In genomic region chr6:4610256-4610655, GRCh38 we compare ENCODE assay signal across 13 cellular contexts.
DNase-seq lines count a peak whose midpoint lies in the region; ATAC-seq lines count a peak whose summit lies in the region.
"Had no signal": no experiment of that assay in that cellular context is flagged by ENCODE, and none has a peak within 500 bp of the region (broad histone marks: within the 10 kb centered on the region; RNA-seq: fewer than 3 reads in every experiment).

No MANE protein-coding gene starts in this region.

- ATAC-seq in natural killer cell treated with Interleukin-12 subunit alpha and Interleukin-12 subunit beta and Interleukin-15 and Interleukin-18, amount 100 ng/mL, for 72 hours: no peak
- ATAC-seq in GM21576 (IDR thresholded peaks at IDR 0.05; ENCODE audit: unreplicated experiment): no peak
- ATAC-seq: A549, pancreas had no signal

- H3K4me3 Mint-ChIP-seq in natural killer cell treated with Interleukin-12 subunit alpha and Interleukin-12 subunit beta and Interleukin-15 and Interleukin-18, amount 100 ng/mL, for 72 hours: peak overlapping the region; percentile 52
- H3K4me3 Mint-ChIP-seq: activated CD4-positive, alpha-beta T cell treated with anti-CD3 and anti-CD28 coated beads, Interleukin-2, amount 10 ng/mL, durations not matched to agents 7 days and 5 days had no signal

- H3K27ac Mint-ChIP-seq in natural killer cell treated with Interleukin-12 subunit alpha and Interleukin-12 subunit beta and Interleukin-15 and Interleukin-18, amount 100 ng/mL, for 72 hours: peak overlapping the region in 1 of 2 donors; percentile 85
- H3K27ac Mint-ChIP-seq: activated CD4-positive, alpha-beta T cell treated with anti-CD3 and anti-CD28 coated beads, Interleukin-2, amount 10 ng/mL, durations not matched to agents 7 days and 5 days had no signal

- no peaks in the 10 kb centered on the region for H3K79me2 ChIP-seq in ACC112 (ENCODE audit: control insufficient read depth, insufficient read depth, low read length, unreplicated experiment)

- peak; percentile 89 for DNase-seq in RPMI7951 (ENCODE audit: low read depth)
- peak; percentile 24 for DNase-seq in fibroblast of the conjunctiva (ENCODE audit: low read depth)
- DNase-seq in natural killer cell treated with Interleukin-12 subunit alpha and Interleukin-12 subunit beta and Interleukin-15 and Interleukin-18, amount 100 ng/mL, for 72 hours (ENCODE audit: low spot score): no peak
- no peak for DNase-seq in HPDE6-E6E7 (ENCODE audit: extremely low spot score)
- no peak for DNase-seq in NCI-H446 treated with DMSO at 0.1 percent for 48 hours (lab: John Stamatoyannopoulos, UW)
- DNase-seq in activated CD8-positive, alpha-beta memory T cell treated with anti-CD3 and anti-CD28 coated beads, Interleukin-2, amount 50 U/mL, for 48 hours: no peak
- DNase-seq: activated CD4-positive, alpha-beta T cell treated with anti-CD3 and anti-CD28 coated beads, Interleukin-2, amount 10 ng/mL, durations not matched to agents 7 days and 5 days; NCI-H2227 treated with DMSO at 0.1 percent for 48 hours; pancreas had no signal

- peak overlapping the region; percentile 75 for H2AFZ ChIP-seq in ACC112 (ENCODE audit: low read length, unreplicated experiment)

- peaks cover 2% of the 10 kb centered on the region for H3K9me3 Mint-ChIP-seq in natural killer cell treated with Interleukin-12 subunit alpha and Interleukin-12 subunit beta and Interleukin-15 and Interleukin-18, amount 100 ng/mL, for 72 hours
- H3K9me3 Mint-ChIP-seq: activated CD4-positive, alpha-beta T cell treated with anti-CD3 and anti-CD28 coated beads, Interleukin-2, amount 10 ng/mL, durations not matched to agents 7 days and 5 days had no signal

- peak overlapping the region; percentile 35; the same call in 1 of the 2 replicates for H3K27ac ChIP-seq in ACC112 (ENCODE audit: low read depth, low read length)
- H3K27ac ChIP-seq: A549, pancreas had no signal

- H3K4me1 ChIP-seq in ACC112 (ENCODE audit: control insufficient read depth, insufficient read depth, low read length, unreplicated experiment): peaks cover 22% of the 10 kb centered on the region
- H3K4me1 ChIP-seq: A549, pancreas had no signal

- peaks cover 71 to 74% of the 10 kb centered on the region in 2 donors for H3K4me1 Mint-ChIP-seq in natural killer cell treated with Interleukin-12 subunit alpha and Interleukin-12 subunit beta and Interleukin-15 and Interleukin-18, amount 100 ng/mL, for 72 hours (ENCODE audit: low read depth in 2 of 2)

- H3K27me3 Mint-ChIP-seq in natural killer cell treated with Interleukin-12 subunit alpha and Interleukin-12 subunit beta and Interleukin-15 and Interleukin-18, amount 100 ng/mL, for 72 hours: peaks cover 4 to 6% of the 10 kb centered on the region in 2 donors

- peak overlapping the region; percentile 32; the same call in 1 of the 2 replicates for H3K4me3 ChIP-seq in ACC112 (ENCODE audit: low read depth, low read length)
- H3K4me3 ChIP-seq: A549, pancreas had no signal

- H3K36me3 Mint-ChIP-seq in natural killer cell treated with Interleukin-12 subunit alpha and Interleukin-12 subunit beta and Interleukin-15 and Interleukin-18, amount 100 ng/mL, for 72 hours: no peaks in the 10 kb centered on the region
- H3K36me3 Mint-ChIP-seq: IgD-negative memory B cell had no signal

- no peaks in the 10 kb centered on the region for H3K27me3 ChIP-seq in ACC112 (ENCODE audit: insufficient read depth, low read length)
- H3K27me3 ChIP-seq: pancreas had no signal

- H3K36me3 ChIP-seq in ACC112 (ENCODE audit: insufficient read depth, low read length): no peaks in the 10 kb centered on the region
- H3K36me3 ChIP-seq: pancreas had no signal

Comparison
In these comparisons a context has a peak if more than half of its experiments do, and no peak if none do; other contexts are left out.
1. DNase-seq: peak in RPMI7951 (single experiment) and fibroblast of the conjunctiva (single experiment); none in natural killer cell treated with Interleukin-12 subunit alpha and Interleukin-12 subunit beta and Interleukin-15 and Interleukin-18, amount 100 ng/mL, for 72 hours (single experiment), HPDE6-E6E7 (single experiment), NCI-H446 treated with DMSO at 0.1 percent for 48 hours (single experiment) and activated CD8-positive, alpha-beta memory T cell treated with anti-CD3 and anti-CD28 coated beads, Interleukin-2, amount 50 U/mL, for 48 hours (single experiment).